1 cellular context compared by ENCODE assay signal in the genomic region with DNA sequence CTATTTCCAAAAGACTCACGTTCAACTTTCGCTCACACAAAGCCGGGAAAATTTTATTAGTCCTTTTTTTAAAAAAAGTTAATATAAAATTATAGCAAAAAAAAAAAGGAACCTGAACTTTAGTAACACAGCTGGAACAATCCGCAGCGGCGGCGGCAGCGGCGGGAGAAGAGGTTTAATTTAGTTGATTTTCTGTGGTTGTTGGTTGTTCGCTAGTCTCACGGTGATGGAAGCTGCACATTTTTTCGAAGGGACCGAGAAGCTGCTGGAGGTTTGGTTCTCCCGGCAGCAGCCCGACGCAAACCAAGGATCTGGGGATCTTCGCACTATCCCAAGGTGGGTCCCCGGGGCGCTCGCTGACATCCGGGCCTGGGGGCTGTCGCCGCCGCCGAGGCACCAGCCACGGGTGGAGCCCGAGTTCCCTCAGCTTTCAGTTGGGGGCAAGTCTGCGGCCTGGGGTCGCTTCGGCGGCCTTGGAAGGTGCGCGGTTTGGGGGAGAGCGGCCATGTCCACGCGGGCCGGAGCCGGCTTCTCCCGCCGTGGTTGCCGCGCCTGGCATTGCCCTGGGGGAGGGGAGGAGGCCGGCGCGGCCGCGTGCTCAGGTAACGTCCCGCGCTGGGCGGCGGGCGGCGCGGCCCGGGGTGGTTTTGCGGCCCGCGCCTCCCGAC.
A peak's percentile ranks its signal among the peaks of the same experiment; 100 is the strongest.
TF ChIP-seq lines count a peak whose summit lies in the region.

No MANE protein-coding gene starts in this region.

TF ChIP-seq in H1, 55 proteins besides CTCF, POLR2A, EP300 and RAD21:
- TF ChIP-seq SRF (IDR thresholded peaks at IDR 0.05; ENCODE audit: low read depth, low read length) (no peak), SIN3A (conservative IDR thresholded peaks at IDR 0.05 in 1 of 2, IDR thresholded peaks at IDR 0.05 in 1 of 2; ENCODE audit: low read depth in 1 of 2, low read length in 2 of 2) (peak; percentile 6 to 46; a peak in 1 of 4 replicates), KDM4A (IDR thresholded peaks at IDR 0.05; ENCODE audit: low read depth, low read length, severe bottlenecking) (peak; percentile 7), TAF7 (optimal IDR thresholded peaks at IDR 0.05; ENCODE audit: borderline replicate concordance, low read depth, low read length) (peak; percentile 53), TAF1 (IDR thresholded peaks at IDR 0.05; ENCODE audit: low read depth, low read length) (peak; percentile 54), SIRT6 (IDR thresholded peaks at IDR 0.05; ENCODE audit: low read length) (no peak), E2F6 (IDR thresholded peaks at IDR 0.05) (peak; percentile 35; the same call in 1 of the 2 replicates), CHD1 (IDR thresholded peaks at IDR 0.05; ENCODE audit: low read depth, low read length) (peak; percentile 89)
- TF ChIP-seq, protein P1, sequence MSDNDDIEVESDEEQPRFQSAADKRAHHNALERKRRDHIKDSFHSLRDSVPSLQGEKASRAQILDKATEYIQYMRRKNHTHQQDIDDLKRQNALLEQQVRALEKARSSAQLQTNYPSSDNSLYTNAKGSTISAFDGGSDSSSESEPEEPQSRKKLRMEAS (IDR thresholded peaks at IDR 0.05), result peak; percentile 54; the same call in 1 of the 2 replicates
TF ChIP-seq in H1: peak in this region for 7.
